ENCODE assay signal across 27 cellular contexts in genomic region chr7:131649879-131650278, GRCh38.
DNase-seq lines count a peak whose midpoint lies in the region; ATAC-seq and TF ChIP-seq lines count a peak whose summit lies in the region.
"Had no signal": no experiment of that assay in that cellular context is flagged by ENCODE, and none has a peak within 500 bp of the region (broad histone marks: within the 10 kb centered on the region; RNA-seq: fewer than 3 reads in every experiment).

No MANE protein-coding gene starts in this region.

- H3K27ac ChIP-seq in HUES6 (ENCODE audit: low read depth, low read length) = no peak overlapping the region
- no peak overlapping the region for H3K27ac ChIP-seq in trophoblast cell (ENCODE audit: low read depth, low read length)
- H3K27ac ChIP-seq: KMS-11, RWPE1 had no signal

- H3K4me3 Mint-ChIP-seq in chondrocyte (ENCODE audit: unreplicated experiment) = no peak overlapping the region
- H3K4me3 Mint-ChIP-seq in activated T-helper 2 cell treated with anti-CD3 and anti-CD28 coated beads, Interferon-gamma antibody, Interleukin-2, Interleukin-4, amounts not matched to agents 10 μg/mL and 5 μg/mL and 100 μg/mL, durations not matched to agents 14 hours and 24 hours and 36 hours (ENCODE audit: low read depth) = no peak overlapping the region
- H3K4me3 Mint-ChIP-seq: CD14-positive monocyte, IgD-negative memory B cell had no signal

- H3K4me2 ChIP-seq in trophoblast cell (ENCODE audit: low read length) = no peak overlapping the region
- H3K4me2 ChIP-seq: KMS-11, SK-N-SH had no signal

- DNase-seq in Right ventricle myocardium inferior (ENCODE audit: missing footprints) = peak; percentile 55
- no peak for DNase-seq in Right ventricle myocardium superior
- DNase-seq in islet precursor cell = peak; percentile 46
- DNase-seq in trophoblast cell = no peak
- no peak for DNase-seq in chondrocyte (ENCODE audit: low spot score)
- DNase-seq in activated T-helper 2 cell treated with anti-CD3 and anti-CD28 coated beads, Interferon-gamma antibody, Interleukin-2, Interleukin-4, amounts not matched to agents 10 μg/mL and 5 μg/mL and 100 μg/mL, durations not matched to agents 14 hours and 24 hours and 36 hours (ENCODE audit: low spot score) = no peak
- DNase-seq: 8988T, ACHN, BE2C, DMS153, NCI-H1048, NCI-H1417, NCI-H1694 treated with DMSO at 0.1 percent for 48 hours, NCI-H2081, NCI-H2171, NCI-H226, NCI-H510A, NCI-H69, SIG-M5, SK-N-SH had no signal

- H3K9me3 ChIP-seq in HUES6 (ENCODE audit: control insufficient read depth, insufficient read depth, low read depth, low read length) (no peaks in the 10 kb centered on the region), trophoblast cell (ENCODE audit: insufficient read depth, low read depth, low read length) (peaks cover 3% of the 10 kb centered on the region)
- H3K9me3 ChIP-seq: BE2C, SK-N-SH had no signal

- peaks cover 11% of the 10 kb centered on the region for H3K4me1 Mint-ChIP-seq in chondrocyte (ENCODE audit: low read depth)
- H3K4me1 Mint-ChIP-seq in activated T-helper 2 cell treated with anti-CD3 and anti-CD28 coated beads, Interferon-gamma antibody, Interleukin-2, Interleukin-4, amounts not matched to agents 10 μg/mL and 5 μg/mL and 100 μg/mL, durations not matched to agents 14 hours and 24 hours and 36 hours (ENCODE audit: low read depth) = no peaks in the 10 kb centered on the region
- H3K4me1 Mint-ChIP-seq: CD14-positive monocyte, IgD-negative memory B cell had no signal

- H2BK12ac ChIP-seq in trophoblast cell (ENCODE audit: low read length) = peak overlapping the region; percentile 95

- intact Hi-C loops in Right ventricle myocardium inferior (cut with DNase I) = loop anchor here (10.0 kb wide), 1 partner anchor 65 kb away; no protein-coding TSS in a partner anchor
- intact Hi-C loops in Right ventricle myocardium superior (cut with DNase I) = loop anchor here (5.0 kb wide), 1 partner anchor 103 kb away; no protein-coding TSS in a partner anchor
- intact Hi-C loops in activated T-helper 2 cell treated with anti-CD3 and anti-CD28 coated beads, Interferon-gamma antibody, Interleukin-2, Interleukin-4, amounts not matched to agents 10 μg/mL and 5 μg/mL and 100 μg/mL, durations not matched to agents 14 hours and 24 hours and 36 hours (cut with micrococcal nuclease) = loop anchor here (10.0 kb wide), 1 partner anchor 105 kb away; no protein-coding TSS in a partner anchor

- peak overlapping the region; percentile 48 for H3K9ac ChIP-seq in HUES6 (ENCODE audit: low read length)
- no peak overlapping the region for H3K9ac ChIP-seq in trophoblast cell (ENCODE audit: low read length)
- H3K9ac ChIP-seq: KMS-11, SK-N-SH had no signal

- H3K23ac ChIP-seq in trophoblast cell (ENCODE audit: low read length) = no peak overlapping the region

- no peak overlapping the region for H3K27ac Mint-ChIP-seq in chondrocyte (ENCODE audit: unreplicated experiment)
- H3K27ac Mint-ChIP-seq in activated T-helper 2 cell treated with anti-CD3 and anti-CD28 coated beads, Interferon-gamma antibody, Interleukin-2, Interleukin-4, amounts not matched to agents 10 μg/mL and 5 μg/mL and 100 μg/mL, durations not matched to agents 14 hours and 24 hours and 36 hours = no peak overlapping the region
- H3K27ac Mint-ChIP-seq: CD14-positive monocyte had no signal

- H3K27me3 ChIP-seq in HUES6 (ENCODE audit: control insufficient read depth, insufficient read depth, low read length) (no peaks in the 10 kb centered on the region), trophoblast cell (ENCODE audit: insufficient read depth, low read length) (no peaks in the 10 kb centered on the region)
- H3K27me3 ChIP-seq: BE2C had no signal

- peak overlapping the region; percentile 26 for H2AFZ ChIP-seq in trophoblast cell (ENCODE audit: insufficient read depth, low read length, poor library complexity)

- WGBS in trophoblast cell (ENCODE audit: extremely low coverage, insufficient coverage, insufficient read length) = no CpG with 5 or more reads among the region's 13 CpGs

- no peak for ATAC-seq in Right ventricle myocardium inferior
- ATAC-seq in Right ventricle myocardium superior (ENCODE audit: poor library complexity) = no peak
- ATAC-seq in HG03469 (IDR thresholded peaks at IDR 0.05; ENCODE audit: unreplicated experiment) = no peak
- ATAC-seq: Panc1 had no signal

- H3K18ac ChIP-seq in trophoblast cell (ENCODE audit: low read length) = peak overlapping the region; percentile 63

- no peak overlapping the region for H4K12ac ChIP-seq in trophoblast cell (ENCODE audit: low read depth, low read length)

- no peak overlapping the region for H3K4me3 ChIP-seq in HUES6 (ENCODE audit: low read depth, low read length)
- H3K4me3 ChIP-seq in trophoblast cell (ENCODE audit: low read depth, low read length) = no peak overlapping the region

- peak overlapping the region; percentile 52 for H3K14ac ChIP-seq in trophoblast cell (ENCODE audit: low read length)

- H3K36me3 ChIP-seq in HUES6 (ENCODE audit: control insufficient read depth, insufficient read depth, low read length) (no peaks in the 10 kb centered on the region), trophoblast cell (ENCODE audit: control insufficient read depth in 1 of 2, insufficient read depth in 2 of 2, low read length in 2 of 2) (no peaks in the 10 kb centered on the region)
- H3K36me3 ChIP-seq: BE2C had no signal

- H3K4ac ChIP-seq in trophoblast cell (ENCODE audit: low read depth, low read length) = no peak overlapping the region

- no peak overlapping the region for H2BK5ac ChIP-seq in trophoblast cell (ENCODE audit: low read depth, low read length, poor library complexity)

- H3K79me2 ChIP-seq in trophoblast cell (ENCODE audit: control insufficient read depth, insufficient read depth, low read length, poor library complexity) = no peaks in the 10 kb centered on the region

- no peak overlapping the region for H4K8ac ChIP-seq in trophoblast cell (ENCODE audit: low read depth, low read length)

- no peak for TF ChIP-seq CTCF in chondrocyte (IDR thresholded peaks at IDR 0.05)

- peaks cover 22% of the 10 kb centered on the region for H3K79me1 ChIP-seq in trophoblast cell (ENCODE audit: low read length)

- H3K27me3 Mint-ChIP-seq in chondrocyte (ENCODE audit: low read depth) = no peaks in the 10 kb centered on the region
- no peaks in the 10 kb centered on the region for H3K27me3 Mint-ChIP-seq in activated T-helper 2 cell treated with anti-CD3 and anti-CD28 coated beads, Interferon-gamma antibody, Interleukin-2, Interleukin-4, amounts not matched to agents 10 μg/mL and 5 μg/mL and 100 μg/mL, durations not matched to agents 14 hours and 24 hours and 36 hours (ENCODE audit: low read depth)

- peak overlapping the region; percentile 35 for H2BK120ac ChIP-seq in trophoblast cell (ENCODE audit: insufficient read depth, low read length, poor library complexity)

- peak overlapping the region; percentile 42 for H2AK5ac ChIP-seq in trophoblast cell (ENCODE audit: low read length)

- no peaks in the 10 kb centered on the region for H3K36me3 Mint-ChIP-seq in chondrocyte (ENCODE audit: low read depth)
- no peaks in the 10 kb centered on the region for H3K36me3 Mint-ChIP-seq in activated T-helper 2 cell treated with anti-CD3 and anti-CD28 coated beads, Interferon-gamma antibody, Interleukin-2, Interleukin-4, amounts not matched to agents 10 μg/mL and 5 μg/mL and 100 μg/mL, durations not matched to agents 14 hours and 24 hours and 36 hours (ENCODE audit: low read depth)
- H3K36me3 Mint-ChIP-seq: CD14-positive monocyte, IgD-negative memory B cell had no signal

- H3K4me1 ChIP-seq in HUES6 (ENCODE audit: control insufficient read depth, insufficient read depth, low read length) (peaks cover 44% of the 10 kb centered on the region), trophoblast cell (ENCODE audit: control insufficient read depth in 1 of 2, insufficient read depth in 2 of 2, low read length in 2 of 2) (peaks cover 20 to 40% of the 10 kb centered on the region in 2 experiments)
- H3K4me1 ChIP-seq: BE2C had no signal

- H3K9me3 Mint-ChIP-seq in chondrocyte (ENCODE audit: low read depth) = no peaks in the 10 kb centered on the region
- no peaks in the 10 kb centered on the region for H3K9me3 Mint-ChIP-seq in activated T-helper 2 cell treated with anti-CD3 and anti-CD28 coated beads, Interferon-gamma antibody, Interleukin-2, Interleukin-4, amounts not matched to agents 10 μg/mL and 5 μg/mL and 100 μg/mL, durations not matched to agents 14 hours and 24 hours and 36 hours

- peak overlapping the region; percentile 62 for H4K91ac ChIP-seq in trophoblast cell (ENCODE audit: low read depth, low read length)

Comparison
In these comparisons a context has a peak if more than half of its experiments do, and no peak if none do; other contexts are left out.
1. DNase-seq: peak in Right ventricle myocardium inferior (single experiment) and islet precursor cell (single experiment); none in Right ventricle myocardium superior (single experiment), trophoblast cell (0 of 2), chondrocyte (single experiment) and activated T-helper 2 cell treated with anti-CD3 and anti-CD28 coated beads, Interferon-gamma antibody, Interleukin-2, Interleukin-4, amounts not matched to agents 10 μg/mL and 5 μg/mL and 100 μg/mL, durations not matched to agents 14 hours and 24 hours and 36 hours (single experiment).